ENCODE assay signal across 2 cellular contexts in genomic region chr17:44602390-44602789, GRCh38.
A peak's percentile ranks its signal among the peaks of the same experiment; 100 is the strongest.
TF ChIP-seq lines count a peak whose summit lies in the region.

No MANE protein-coding gene starts in this region.

TF ChIP-seq in HEK293, 187 proteins besides CTCF, POLR2A, EP300 and RAD21:
- TF ChIP-seq PRDM10 (tag by site-specific recombination; IDR thresholded peaks at IDR 0.05) (peak; percentile 27; the same call in 1 of the 2 replicates), ZNF404 (tag by site-specific recombination; IDR thresholded peaks at IDR 0.05) (no peak)

TF ChIP-seq in K562, 482 proteins besides CTCF, POLR2A, EP300 and RAD21:
- TF ChIP-seq NFIC (IDR thresholded peaks at IDR 0.05) (peak; percentile 61), ZBTB1 (CRISPR knock-in tag; IDR thresholded peaks at IDR 0.05; ENCODE audit: borderline replicate concordance, low read depth) (no peak)
